In genomic region chr10:59829601-59830000, GRCh38 we compare ENCODE assay signal across 12 cellular contexts.
DNase-seq lines count a peak whose midpoint lies in the region; ATAC-seq lines count a peak whose summit lies in the region.
"Had no signal": no experiment of that assay in that cellular context is flagged by ENCODE, and none has a peak within 500 bp of the region (broad histone marks: within the 10 kb centered on the region; RNA-seq: fewer than 3 reads in every experiment).

No MANE protein-coding gene starts in this region.

- peaks cover 30% of the 10 kb centered on the region for H3K4me1 Mint-ChIP-seq in activated CD8-positive, alpha-beta memory T cell treated with anti-CD3 and anti-CD28 coated beads, Interleukin-2, amount 10 ng/mL, durations not matched to agents 7 days and 5 days
- H3K4me1 Mint-ChIP-seq in memory B cell = peaks cover 38% of the 10 kb centered on the region
- H3K4me1 Mint-ChIP-seq: nephron progenitor cell had no signal

- ATAC-seq in activated CD8-positive, alpha-beta memory T cell treated with anti-CD3 and anti-CD28 coated beads, Interleukin-2, amount 10 ng/mL, durations not matched to agents 7 days and 5 days = peak; percentile 61
- ATAC-seq in GM21515 (IDR thresholded peaks at IDR 0.05; ENCODE audit: unreplicated experiment) (peak; percentile 54), HG03095 (IDR thresholded peaks at IDR 0.05; ENCODE audit: unreplicated experiment) (peak; percentile 73), memory B cell (ENCODE audit: low read depth) (no peak)

- no peaks in the 10 kb centered on the region for H3K27me3 Mint-ChIP-seq in activated CD8-positive, alpha-beta memory T cell treated with anti-CD3 and anti-CD28 coated beads, Interleukin-2, amount 10 ng/mL, durations not matched to agents 7 days and 5 days
- H3K27me3 Mint-ChIP-seq in memory B cell = no peaks in the 10 kb centered on the region

- no peaks in the 10 kb centered on the region for H3K9me3 Mint-ChIP-seq in activated CD8-positive, alpha-beta memory T cell treated with anti-CD3 and anti-CD28 coated beads, Interleukin-2, amount 10 ng/mL, durations not matched to agents 7 days and 5 days (ENCODE audit: low read depth)
- H3K9me3 Mint-ChIP-seq in memory B cell = no peaks in the 10 kb centered on the region
- H3K9me3 Mint-ChIP-seq: nephron progenitor cell had no signal

- H3K4me3 Mint-ChIP-seq in activated CD8-positive, alpha-beta memory T cell treated with anti-CD3 and anti-CD28 coated beads, Interleukin-2, amount 10 ng/mL, durations not matched to agents 7 days and 5 days = no peak overlapping the region
- no peak overlapping the region for H3K4me3 Mint-ChIP-seq in memory B cell
- H3K4me3 Mint-ChIP-seq: nephron progenitor cell had no signal

- peaks cover 38% of the 10 kb centered on the region for H3K36me3 Mint-ChIP-seq in activated CD8-positive, alpha-beta memory T cell treated with anti-CD3 and anti-CD28 coated beads, Interleukin-2, amount 10 ng/mL, durations not matched to agents 7 days and 5 days
- peaks cover 28% of the 10 kb centered on the region for H3K36me3 Mint-ChIP-seq in memory B cell

- CTCF ChIA-PET in activated CD8-positive, alpha-beta memory T cell treated with anti-CD3 and anti-CD28 coated beads, Interleukin-2, amount 10 ng/mL, durations not matched to agents 7 days and 5 days (lab: Charles Lee) = no interaction called here

- DNase-seq in activated CD8-positive, alpha-beta memory T cell treated with anti-CD3 and anti-CD28 coated beads, Interleukin-2, amount 10 ng/mL, durations not matched to agents 7 days and 5 days = no peak
- DNase-seq in activated CD8-positive, alpha-beta memory T cell treated with anti-CD3 and anti-CD28 coated beads, Interleukin-2, amount 50 U/mL, for 4 hours = no peak
- no peak for DNase-seq in memory B cell (ENCODE audit: low spot score in 2 of 2)
- DNase-seq in foreskin melanocyte = no peak
- DNase-seq in hepatic stellate cell (ENCODE audit: low spot score) = no peak
- DNase-seq in SK-N-DZ (ENCODE audit: low spot score) = no peak
- DNase-seq: activated CD4-positive, alpha-beta T cell treated with anti-CD3 and anti-CD28 coated beads, Interleukin-2, amount 50 U/mL, for 4 hours; islet precursor cell; NCI-H146; nephron progenitor cell had no signal

- H3K27ac Mint-ChIP-seq in activated CD8-positive, alpha-beta memory T cell treated with anti-CD3 and anti-CD28 coated beads, Interleukin-2, amount 10 ng/mL, durations not matched to agents 7 days and 5 days = peak overlapping the region; percentile 20
- peak overlapping the region; percentile 5 for H3K27ac Mint-ChIP-seq in memory B cell
- H3K27ac Mint-ChIP-seq: nephron progenitor cell had no signal
